Comparison of ENCODE assay signal across 9 cellular contexts in the genomic region with DNA sequence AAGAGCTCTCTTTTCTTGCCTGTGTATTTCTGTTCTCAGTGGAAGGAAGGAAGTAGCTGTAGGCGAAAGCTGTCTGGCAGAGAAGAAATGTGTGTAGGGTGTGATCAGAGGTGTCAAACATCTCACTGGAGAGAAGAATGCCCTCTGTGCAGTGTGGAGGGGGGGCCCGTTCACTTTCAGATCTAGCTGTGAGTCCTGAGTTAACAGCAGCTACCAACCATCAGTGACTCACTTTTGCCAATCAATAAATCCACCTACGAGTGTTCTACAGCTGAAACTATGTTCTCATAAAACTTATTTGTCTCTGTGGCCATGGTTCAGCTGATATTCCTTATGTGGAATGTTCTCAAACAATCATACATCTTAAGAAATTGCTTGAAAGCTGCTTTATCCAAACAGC.
A peak's percentile ranks its signal among the peaks of the same experiment; 100 is the strongest.
DNase-seq lines count a peak whose midpoint lies in the region; ATAC-seq lines count a peak whose summit lies in the region.
"Had no signal": no experiment of that assay in that cellular context is flagged by ENCODE, and none has a peak within 500 bp of the region (broad histone marks: within the 10 kb centered on the region; RNA-seq: fewer than 3 reads in every experiment).

No MANE protein-coding gene starts in this region.

- H3K36me3 Mint-ChIP-seq in activated T-helper 2 cell treated with anti-CD3 and anti-CD28 coated beads, Interferon-gamma antibody, Interleukin-2, Interleukin-4, amounts not matched to agents 10 μg/mL and 5 μg/mL and 100 μg/mL, durations not matched to agents 14 hours and 24 hours and 36 hours (ENCODE audit: low read depth): no peaks in the 10 kb centered on the region
- peaks cover 6% of the 10 kb centered on the region for H3K36me3 Mint-ChIP-seq in stimulated activated effector memory CD8-positive, alpha-beta T cell treated with anti-CD3 and anti-CD28 coated beads, Interleukin-12 subunit alpha, Interleukin-12 subunit beta, amount 100 ng/mL, for 72 hours

- no peaks in the 10 kb centered on the region for H3K9me3 Mint-ChIP-seq in activated T-helper 2 cell treated with anti-CD3 and anti-CD28 coated beads, Interferon-gamma antibody, Interleukin-2, Interleukin-4, amounts not matched to agents 10 μg/mL and 5 μg/mL and 100 μg/mL, durations not matched to agents 14 hours and 24 hours and 36 hours
- H3K9me3 Mint-ChIP-seq in stimulated activated effector memory CD8-positive, alpha-beta T cell treated with anti-CD3 and anti-CD28 coated beads, Interleukin-12 subunit alpha, Interleukin-12 subunit beta, amount 100 ng/mL, for 72 hours: no peaks in the 10 kb centered on the region

- peak overlapping the region; percentile 37 for H3K4me3 Mint-ChIP-seq in activated T-helper 2 cell treated with anti-CD3 and anti-CD28 coated beads, Interferon-gamma antibody, Interleukin-2, Interleukin-4, amounts not matched to agents 10 μg/mL and 5 μg/mL and 100 μg/mL, durations not matched to agents 14 hours and 24 hours and 36 hours (ENCODE audit: low read depth)
- peak overlapping the region; percentile 16 for H3K4me3 Mint-ChIP-seq in stimulated activated effector memory CD8-positive, alpha-beta T cell treated with anti-CD3 and anti-CD28 coated beads, Interleukin-12 subunit alpha, Interleukin-12 subunit beta, amount 100 ng/mL, for 72 hours

- intact Hi-C loops in activated T-helper 2 cell treated with anti-CD3 and anti-CD28 coated beads, Interferon-gamma antibody, Interleukin-2, Interleukin-4, amounts not matched to agents 10 μg/mL and 5 μg/mL and 100 μg/mL, durations not matched to agents 14 hours and 24 hours and 36 hours (cut with micrococcal nuclease): loop anchor here (1.0 to 5.0 kb wide), 6 partner anchors 23 to 185 kb away; no protein-coding TSS in a partner anchor

- no peaks in the 10 kb centered on the region for H3K27me3 Mint-ChIP-seq in activated T-helper 2 cell treated with anti-CD3 and anti-CD28 coated beads, Interferon-gamma antibody, Interleukin-2, Interleukin-4, amounts not matched to agents 10 μg/mL and 5 μg/mL and 100 μg/mL, durations not matched to agents 14 hours and 24 hours and 36 hours (ENCODE audit: low read depth)

- ATAC-seq in stimulated activated effector memory CD8-positive, alpha-beta T cell treated with anti-CD3 and anti-CD28 coated beads, Interleukin-12 subunit alpha, Interleukin-12 subunit beta, amount 100 ng/mL, for 72 hours: peak; percentile 100

- DNase-seq in activated CD4-positive, alpha-beta T cell treated with anti-CD3 and anti-CD28 coated beads for 24 hours (ENCODE audit: low read depth in 2 of 2): peak; percentile 50 to 62
- DNase-seq in activated CD4-positive, alpha-beta T cell treated with anti-CD3 and anti-CD28 coated beads for 1 hour: no peak
- DNase-seq in activated T-helper 2 cell treated with anti-CD3 and anti-CD28 coated beads, Interferon-gamma antibody, Interleukin-2, Interleukin-4, amounts not matched to agents 10 μg/mL and 5 μg/mL and 100 μg/mL, durations not matched to agents 14 hours and 24 hours and 36 hours (ENCODE audit: low spot score): no peak
- DNase-seq in nucleus accumbens (lab: John Stamatoyannopoulos, UW): peak in 33 of 56 donors; percentile 6 to 80 (median 41)
- DNase-seq in stimulated activated effector memory CD8-positive, alpha-beta T cell treated with anti-CD3 and anti-CD28 coated beads, Interleukin-12 subunit alpha, Interleukin-12 subunit beta, amount 100 ng/mL, for 72 hours (ENCODE audit: low spot score in 2 of 2): peak; percentile 46 to 85
- no peak for DNase-seq in retina
- no peak for DNase-seq in GDM1 (lab: John Stamatoyannopoulos, UW)
- DNase-seq in NCI-H526 treated with DMSO at 0.1 percent for 48 hours (lab: John Stamatoyannopoulos, UW): no peak
- DNase-seq: ovary had no signal

- H3K4me1 Mint-ChIP-seq in activated T-helper 2 cell treated with anti-CD3 and anti-CD28 coated beads, Interferon-gamma antibody, Interleukin-2, Interleukin-4, amounts not matched to agents 10 μg/mL and 5 μg/mL and 100 μg/mL, durations not matched to agents 14 hours and 24 hours and 36 hours (ENCODE audit: low read depth): peaks cover 24% of the 10 kb centered on the region
- peaks cover 40% of the 10 kb centered on the region for H3K4me1 Mint-ChIP-seq in stimulated activated effector memory CD8-positive, alpha-beta T cell treated with anti-CD3 and anti-CD28 coated beads, Interleukin-12 subunit alpha, Interleukin-12 subunit beta, amount 100 ng/mL, for 72 hours

- peak overlapping the region; percentile 81 for H3K27ac Mint-ChIP-seq in activated T-helper 2 cell treated with anti-CD3 and anti-CD28 coated beads, Interferon-gamma antibody, Interleukin-2, Interleukin-4, amounts not matched to agents 10 μg/mL and 5 μg/mL and 100 μg/mL, durations not matched to agents 14 hours and 24 hours and 36 hours
- H3K27ac Mint-ChIP-seq in stimulated activated effector memory CD8-positive, alpha-beta T cell treated with anti-CD3 and anti-CD28 coated beads, Interleukin-12 subunit alpha, Interleukin-12 subunit beta, amount 100 ng/mL, for 72 hours: peak overlapping the region; percentile 66

Comparison
In these comparisons a context has a peak if more than half of its experiments do, and no peak if none do; other contexts are left out.
1. DNase-seq: peak in activated CD4-positive, alpha-beta T cell treated with anti-CD3 and anti-CD28 coated beads for 24 hours (2 of 2), nucleus accumbens (33 of 56) and stimulated activated effector memory CD8-positive, alpha-beta T cell treated with anti-CD3 and anti-CD28 coated beads, Interleukin-12 subunit alpha, Interleukin-12 subunit beta, amount 100 ng/mL, for 72 hours (2 of 2); none in activated CD4-positive, alpha-beta T cell treated with anti-CD3 and anti-CD28 coated beads for 1 hour (single experiment), activated T-helper 2 cell treated with anti-CD3 and anti-CD28 coated beads, Interferon-gamma antibody, Interleukin-2, Interleukin-4, amounts not matched to agents 10 μg/mL and 5 μg/mL and 100 μg/mL, durations not matched to agents 14 hours and 24 hours and 36 hours (single experiment), retina (single experiment), GDM1 (single experiment) and NCI-H526 treated with DMSO at 0.1 percent for 48 hours (single experiment).